28 cellular contexts compared by ENCODE assay signal in the genomic region with DNA sequence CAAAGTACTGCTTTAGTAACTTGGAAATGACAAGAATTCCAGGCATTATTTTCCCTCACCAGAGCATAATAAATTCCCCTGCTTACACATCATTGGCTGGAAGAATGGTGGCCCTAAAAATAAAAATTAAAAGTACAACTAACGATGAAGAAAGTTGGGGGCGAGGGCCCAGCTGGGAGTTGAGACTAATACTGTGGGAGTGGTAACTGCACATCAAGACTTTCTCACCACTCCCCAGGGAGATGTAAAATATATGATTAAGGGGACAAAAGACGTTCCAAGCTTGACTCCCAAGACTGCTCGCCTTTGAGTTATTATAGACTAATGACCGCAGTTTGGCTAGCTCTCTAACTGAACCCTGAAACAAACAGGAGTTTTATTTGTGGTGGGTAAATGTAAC. TPM values are rescaled to one million over a fixed set of nuclear protein-coding genes. Genes with fewer than 3 reads are reported as not detected.
"Had no signal": no experiment of that assay in that cellular context is flagged by ENCODE, and none has a peak within 500 bp of the region (broad histone marks: within the 10 kb centered on the region; RNA-seq: fewer than 3 reads in every experiment).

No MANE protein-coding gene starts in this region.

- H3K27me3 ChIP-seq: dorsolateral prefrontal cortex, esophagus muscularis mucosa, spleen, testis, vagina had no signal

- H3K27ac Mint-ChIP-seq: activated naive CD4-positive, alpha-beta T cell treated with anti-CD3 and anti-CD28 coated beads, Interleukin-2, amount 50 U/mL, for 24 hours; effector memory CD8-positive, alpha-beta T cell; T-helper 2 cell treated with Interferon-gamma antibody and Interleukin-4, amounts not matched to agents 5 μg/mL and 100 μg/mL, for 36 hours; type B pancreatic cell had no signal

- H3K36me3 ChIP-seq: esophagus muscularis mucosa, left ventricle myocardium inferior, spleen, vagina, WERI-Rb-1 had no signal

- H3K27me3 Mint-ChIP-seq: activated naive CD4-positive, alpha-beta T cell treated with anti-CD3 and anti-CD28 coated beads, Interleukin-2, amount 50 U/mL, for 24 hours; central memory CD8-positive, alpha-beta T cell; effector memory CD8-positive, alpha-beta T cell; type B pancreatic cell had no signal

- ATAC-seq: effector memory CD8-positive, alpha-beta T cell had no signal

- H3K9me3 Mint-ChIP-seq: activated naive CD4-positive, alpha-beta T cell treated with anti-CD3 and anti-CD28 coated beads, Interleukin-2, amount 50 U/mL, for 24 hours; central memory CD8-positive, alpha-beta T cell; effector memory CD8-positive, alpha-beta T cell; T-helper 2 cell treated with Interferon-gamma antibody and Interleukin-4, amounts not matched to agents 5 μg/mL and 100 μg/mL, for 36 hours; type B pancreatic cell had no signal

- H3K27ac ChIP-seq: dorsolateral prefrontal cortex, esophagus muscularis mucosa, left ventricle myocardium inferior, spleen, testis, vagina, WERI-Rb-1 had no signal

- H3K36me3 Mint-ChIP-seq: activated naive CD4-positive, alpha-beta T cell treated with anti-CD3 and anti-CD28 coated beads, Interleukin-2, amount 50 U/mL, for 24 hours; type B pancreatic cell had no signal

- H3K4me3 Mint-ChIP-seq: activated naive CD4-positive, alpha-beta T cell treated with anti-CD3 and anti-CD28 coated beads, Interleukin-2, amount 50 U/mL, for 24 hours; central memory CD8-positive, alpha-beta T cell; effector memory CD8-positive, alpha-beta T cell; T-helper 2 cell treated with Interferon-gamma antibody and Interleukin-4, amounts not matched to agents 5 μg/mL and 100 μg/mL, for 36 hours; type B pancreatic cell had no signal

- H3K4me3 ChIP-seq: dorsolateral prefrontal cortex, esophagus muscularis mucosa, left ventricle myocardium inferior, spleen, testis, vagina had no signal

- H3K4me1 ChIP-seq: esophagus muscularis mucosa, left ventricle myocardium inferior, spleen, testis, vagina had no signal

- H3K4me1 Mint-ChIP-seq: activated naive CD4-positive, alpha-beta T cell treated with anti-CD3 and anti-CD28 coated beads, Interleukin-2, amount 50 U/mL, for 24 hours; central memory CD8-positive, alpha-beta T cell had no signal

- DNase-seq: activated CD4-positive, alpha-beta T cell treated with anti-CD3 and anti-CD28 coated beads for 1 hour; activated CD4-positive, alpha-beta T cell treated with anti-CD3 and anti-CD28 coated beads, Interleukin-2, amount 50 U/mL, for 1 hour; activated gamma-delta T cell treated with Interleukin-2 at 50 U/mL for 16 hours; activated T-cell treated with anti-CD3 and anti-CD28 coated beads, Interleukin-2, amount 50 U/mL, for 1 hour; aorta; dorsolateral prefrontal cortex; effector memory CD8-positive, alpha-beta T cell; hippocampal formation; kidney glomerular epithelial cell; left ventricle myocardium inferior; midbrain; retina; spleen; stimulated activated CD4-positive, alpha-beta T cell treated with anti-CD3 and anti-CD28 coated beads, Interleukin-4, amount 100 ng/mL, for 1 hour; stimulated activated naive CD4-positive, alpha-beta T cell; testis had no signal

RNA-seq across cellular contexts. Expression of a gene that starts 30.0 kb away (rescaled TPM):
- total RNA-seq: aorta, dorsolateral prefrontal cortex, esophagus muscularis mucosa, frontal cortex, left ventricle myocardium inferior, lung microvascular endothelial cell, omental fat pad, posterior vena cava, spleen, testis, vagina had no signal
- polyA plus RNA-seq: neural cell, spleen had no signal
